Comparison of ENCODE assay signal across 9 cellular contexts in genomic region chr2:96209729-96210085, GRCh38. TPM values are rescaled to one million over a fixed set of nuclear protein-coding genes. Genes with fewer than 3 reads are reported as not detected.
DNase-seq lines count a peak whose midpoint lies in the region; ATAC-seq lines count a peak whose summit lies in the region.
"Had no signal": no experiment of that assay in that cellular context is flagged by ENCODE, and none has a peak within 500 bp of the region (broad histone marks: within the 10 kb centered on the region; RNA-seq: fewer than 3 reads in every experiment).

No MANE protein-coding gene starts in this region.

- H3K27me3 Mint-ChIP-seq in activated CD4-positive, alpha-beta T cell treated with anti-CD3 and anti-CD28 coated beads for 36 hours: no peaks in the 10 kb centered on the region
- no peaks in the 10 kb centered on the region for H3K27me3 Mint-ChIP-seq in activated CD4-positive, alpha-beta memory T cell treated with anti-CD3 and anti-CD28 coated beads for 36 hours
- H3K27me3 Mint-ChIP-seq in stimulated activated naive B cell treated with anti-CD40 and anti-IgM and Interleukin-4, amounts not matched to agents 10 μg/mL and 1 μg/mL and 100 μg/mL, for 72 hours: no peaks in the 10 kb centered on the region

- DNase-seq in activated CD4-positive, alpha-beta T cell treated with anti-CD3 and anti-CD28 coated beads for 36 hours: no peak
- no peak for DNase-seq in activated CD4-positive, alpha-beta T cell treated with anti-CD3 and anti-CD28 coated beads for 4 hours
- DNase-seq in activated CD4-positive, alpha-beta memory T cell treated with anti-CD3 and anti-CD28 coated beads for 36 hours: no peak
- DNase-seq in stimulated activated naive B cell treated with anti-CD40 and anti-IgM and Interleukin-4, amounts not matched to agents 10 μg/mL and 1 μg/mL and 100 μg/mL, for 72 hours: no peak
- no peak for DNase-seq in stimulated activated CD4-positive, alpha-beta T cell treated with anti-CD3 and anti-CD28 coated beads, Interleukin-2, amount 100 ng/mL, for 24 hours
- DNase-seq in central memory CD4-positive, alpha-beta T cell: no peak
- DNase-seq: NCI-H524 had no signal

- CTCF ChIA-PET in activated CD4-positive, alpha-beta T cell treated with anti-CD3 and anti-CD28 coated beads for 36 hours (lab: Charles Lee): interaction anchor here (1.3 kb wide), 1 partner anchor 9 kb away, joined by 4 read pairs; no protein-coding TSS in a partner anchor
- CTCF ChIA-PET in activated CD4-positive, alpha-beta memory T cell treated with anti-CD3 and anti-CD28 coated beads for 36 hours (lab: Charles Lee): interaction anchor here (0.7 to 2.0 kb wide), 4 partner anchors 35 to 93 kb away, joined by 3 to 20 read pairs (median 10); partner anchors contain the start of genes ADRA2B and CIAO1

- peak overlapping the region; percentile 100 for H3K4me3 Mint-ChIP-seq in activated CD4-positive, alpha-beta T cell treated with anti-CD3 and anti-CD28 coated beads for 36 hours
- H3K4me3 Mint-ChIP-seq in activated CD4-positive, alpha-beta memory T cell treated with anti-CD3 and anti-CD28 coated beads for 36 hours: peak overlapping the region; percentile 98
- H3K4me3 Mint-ChIP-seq in stimulated activated naive B cell treated with anti-CD40 and anti-IgM and Interleukin-4, amounts not matched to agents 10 μg/mL and 1 μg/mL and 100 μg/mL, for 72 hours: peak overlapping the region; percentile 91 to 95

- no peak for ATAC-seq in activated CD4-positive, alpha-beta T cell treated with anti-CD3 and anti-CD28 coated beads for 36 hours
- no peak for ATAC-seq in stimulated activated naive B cell treated with anti-CD40 and anti-IgM and Interleukin-4, amounts not matched to agents 10 μg/mL and 1 μg/mL and 100 μg/mL, for 72 hours (replicated peaks)
- ATAC-seq in GM19455 (IDR thresholded peaks at IDR 0.05; ENCODE audit: unreplicated experiment): no peak

- peak overlapping the region; percentile 87 for H3K27ac Mint-ChIP-seq in activated CD4-positive, alpha-beta T cell treated with anti-CD3 and anti-CD28 coated beads for 36 hours
- H3K27ac Mint-ChIP-seq in activated CD4-positive, alpha-beta memory T cell treated with anti-CD3 and anti-CD28 coated beads for 36 hours: peak overlapping the region; percentile 87
- H3K27ac Mint-ChIP-seq in stimulated activated naive B cell treated with anti-CD40 and anti-IgM and Interleukin-4, amounts not matched to agents 10 μg/mL and 1 μg/mL and 100 μg/mL, for 72 hours: peak overlapping the region; percentile 96

- H3K4me3 ChIP-seq in iPS-11a (ENCODE audit: low read depth, low read length): peak overlapping the region; percentile 43

- intact Hi-C loops in activated CD4-positive, alpha-beta T cell treated with anti-CD3 and anti-CD28 coated beads for 36 hours (cut with DNase I, micrococcal nuclease): loop anchor here (1.0 to 5.0 kb wide), 4 partner anchors 45 to 649 kb away; partner anchors contain the start of genes ANKRD36C (in 1 of the 2), ANKRD39 (in 1 of the 2) and ARID5A (in 1 of the 2)
- intact Hi-C loops in activated CD4-positive, alpha-beta memory T cell treated with anti-CD3 and anti-CD28 coated beads for 36 hours (cut with micrococcal nuclease): loop anchor here (2.0 to 5.0 kb wide), 4 partner anchors 113 to 328 kb away; partner anchors contain the start of gene ARID5A

- peaks cover 27% of the 10 kb centered on the region for H3K36me3 Mint-ChIP-seq in activated CD4-positive, alpha-beta T cell treated with anti-CD3 and anti-CD28 coated beads for 36 hours (ENCODE audit: low read depth)
- peaks cover 26% of the 10 kb centered on the region for H3K36me3 Mint-ChIP-seq in activated CD4-positive, alpha-beta memory T cell treated with anti-CD3 and anti-CD28 coated beads for 36 hours
- H3K36me3 Mint-ChIP-seq in stimulated activated naive B cell treated with anti-CD40 and anti-IgM and Interleukin-4, amounts not matched to agents 10 μg/mL and 1 μg/mL and 100 μg/mL, for 72 hours: peaks cover 18 to 36% of the 10 kb centered on the region in 2 donors

- POLR2A ChIA-PET in activated CD4-positive, alpha-beta T cell treated with anti-CD3 and anti-CD28 coated beads for 36 hours (lab: Charles Lee): no interaction called here
- POLR2A ChIA-PET in activated CD4-positive, alpha-beta memory T cell treated with anti-CD3 and anti-CD28 coated beads for 36 hours (lab: Charles Lee): interaction anchor here (0.6 to 2.4 kb wide), 8 partner anchors 27 to 306 kb away, joined by 3 to 24 read pairs (median 9); partner anchors contain the start of genes CIAO1, SNRNP200 and TMEM127

- H3K4me1 Mint-ChIP-seq in activated CD4-positive, alpha-beta T cell treated with anti-CD3 and anti-CD28 coated beads for 36 hours: peaks cover 32% of the 10 kb centered on the region
- peaks cover 40% of the 10 kb centered on the region for H3K4me1 Mint-ChIP-seq in activated CD4-positive, alpha-beta memory T cell treated with anti-CD3 and anti-CD28 coated beads for 36 hours (ENCODE audit: low read depth)
- H3K4me1 Mint-ChIP-seq in stimulated activated naive B cell treated with anti-CD40 and anti-IgM and Interleukin-4, amounts not matched to agents 10 μg/mL and 1 μg/mL and 100 μg/mL, for 72 hours: peaks cover 23 to 40% of the 10 kb centered on the region in 2 donors

- H3K9me3 Mint-ChIP-seq in activated CD4-positive, alpha-beta T cell treated with anti-CD3 and anti-CD28 coated beads for 36 hours (ENCODE audit: low read depth): no peaks in the 10 kb centered on the region
- no peaks in the 10 kb centered on the region for H3K9me3 Mint-ChIP-seq in activated CD4-positive, alpha-beta memory T cell treated with anti-CD3 and anti-CD28 coated beads for 36 hours
- no peaks in the 10 kb centered on the region for H3K9me3 Mint-ChIP-seq in stimulated activated naive B cell treated with anti-CD40 and anti-IgM and Interleukin-4, amounts not matched to agents 10 μg/mL and 1 μg/mL and 100 μg/mL, for 72 hours

RNA-seq across cellular contexts. Expression of gene STARD7, which starts 1.1 kb away (rescaled TPM):
- 100 to 1,000 TPM; 151 to 173 TPM for total RNA-seq in activated CD4-positive, alpha-beta T cell treated with anti-CD3 and anti-CD28 coated beads for 36 hours
- total RNA-seq in activated CD4-positive, alpha-beta memory T cell treated with anti-CD3 and anti-CD28 coated beads for 36 hours: 100 to 1,000 TPM; 173 to 181 TPM

RNA-seq across cellular contexts. Expression of gene TMEM127, which starts 56.1 kb away (rescaled TPM):
- 10 to 100 TPM; 16.6 to 17.9 TPM for total RNA-seq in activated CD4-positive, alpha-beta T cell treated with anti-CD3 and anti-CD28 coated beads for 36 hours
- 10 to 100 TPM; 19.3 to 22.2 TPM for total RNA-seq in activated CD4-positive, alpha-beta memory T cell treated with anti-CD3 and anti-CD28 coated beads for 36 hours

RNA-seq across cellular contexts. Expression of gene CIAO1, which starts 56.3 kb away (rescaled TPM):
- total RNA-seq in activated CD4-positive, alpha-beta T cell treated with anti-CD3 and anti-CD28 coated beads for 36 hours: 10 to 100 TPM; 72.1 to 77.6 TPM
- total RNA-seq in activated CD4-positive, alpha-beta memory T cell treated with anti-CD3 and anti-CD28 coated beads for 36 hours: 10 to 100 TPM; 86.6 to 87.1 TPM
